ENCODE assay signal across 15 cellular contexts in genomic region chr6:122809001-122809400, GRCh38. TPM values are rescaled to one million over a fixed set of nuclear protein-coding genes. Genes with fewer than 3 reads are reported as not detected.
DNase-seq lines count a peak whose midpoint lies in the region; ATAC-seq and TF ChIP-seq lines count a peak whose summit lies in the region.
"Had no signal": no experiment of that assay in that cellular context is flagged by ENCODE, and none has a peak within 500 bp of the region (broad histone marks: within the 10 kb centered on the region; RNA-seq: fewer than 3 reads in every experiment).

No MANE protein-coding gene starts in this region.

- H3K27ac ChIP-seq in A673 (ENCODE audit: low read depth, low read length, poor library complexity, severe bottlenecking) (peak overlapping the region; percentile 87), angular gyrus (ENCODE audit: low read depth, low read length) (peak overlapping the region; percentile 30)
- H3K27ac ChIP-seq: 22Rv1, BLaER1, GM23248 had no signal

- CTCF ChIA-PET in A673 (lab: Charles Lee), result no interaction called here

- POLR2A ChIA-PET in A673 (lab: Charles Lee; ENCODE audit: low non-redundant PET), result no interaction called here

- ATAC-seq in HG02973 (IDR thresholded peaks at IDR 0.05; ENCODE audit: unreplicated experiment), result no peak
- ATAC-seq in HG03097 (IDR thresholded peaks at IDR 0.05; ENCODE audit: low FRiP score, unreplicated experiment), result no peak

- H3K27me3 ChIP-seq in A673 (replicated peaks; ENCODE audit: insufficient read depth, low read depth, low read length, poor library complexity), result no peaks in the 10 kb centered on the region
- H3K27me3 ChIP-seq: BLaER1 had no signal

- intact Hi-C loops in A673 (cut with micrococcal nuclease; ENCODE audit: unreplicated experiment), result loop anchor here (2.0 kb wide), 1 partner anchor 30 kb away; no protein-coding TSS in a partner anchor

- DNase-seq in A673 (ENCODE audit: low spot score), result peak; percentile 64
- peak; percentile 35 for DNase-seq in globus pallidus (ENCODE audit: low spot score)
- DNase-seq in pons (ENCODE audit: low spot score), result peak; percentile 45
- DNase-seq in UCSD-AML1 (lab: John Stamatoyannopoulos, UW; ENCODE audit: unreplicated experiment), result no peak
- DNase-seq: AML-193; CD8-positive, alpha-beta memory T cell; DMS 273 treated with DMSO at 0.1 percent for 48 hours; GM23248 had no signal

- H3K9me3 ChIP-seq in A673 (ENCODE audit: low read depth, low read length, poor library complexity, severe bottlenecking), result no peaks in the 10 kb centered on the region
- H3K9me3 ChIP-seq: BLaER1 had no signal

- TF ChIP-seq CTCF in A673 (conservative IDR thresholded peaks at IDR 0.05; ENCODE audit: low read depth, low read length), result no peak

- H3K4me1 ChIP-seq in A673 (ENCODE audit: insufficient read depth, low read length, poor library complexity, severe bottlenecking), result peaks cover 40% of the 10 kb centered on the region
- H3K4me1 ChIP-seq: BLaER1 had no signal

- H3K36me3 ChIP-seq in A673 (ENCODE audit: insufficient read depth, low read length, poor library complexity, severe bottlenecking), result peaks cover 3% of the 10 kb centered on the region
- H3K36me3 ChIP-seq: BLaER1 had no signal

- TSS peak; percentile 84 for BruUV-seq in A673 (replicated peaks; lab: Mats Ljungman, UMichigan)

- H3K4me3 ChIP-seq in A673 (ENCODE audit: low read depth, low read length, poor library complexity, severe bottlenecking), result peak overlapping the region; percentile 27
- H3K4me3 ChIP-seq: BLaER1, GM23248 had no signal

RNA-seq across cellular contexts. Expression of gene SMPDL3A, which starts 19.9 kb away (rescaled TPM):
- 10.3 and 12.4 TPM in 2 replicates for total RNA-seq in A673 (2021)

RNA-seq across cellular contexts. Expression of gene FABP7, which starts 29.5 kb away (rescaled TPM):
- total RNA-seq in A673 (2021), result 1.2 and 1.4 TPM in 2 replicates
- total RNA-seq: CD8-positive, alpha-beta memory T cell; G401; GM23248; HT1080 had no signal
